13 cellular contexts compared by ENCODE assay signal in genomic region chr6:119284861-119285521, GRCh38.
A peak's percentile ranks its signal among the peaks of the same experiment; 100 is the strongest.
DNase-seq lines count a peak whose midpoint lies in the region; ATAC-seq, FAIRE-seq and TF ChIP-seq lines count a peak whose summit lies in the region.
"Had no signal": no experiment of that assay in that cellular context is flagged by ENCODE, and none has a peak within 500 bp of the region (broad histone marks: within the 10 kb centered on the region; RNA-seq: fewer than 3 reads in every experiment).

No MANE protein-coding gene starts in this region.

- no peak overlapping the region for H2AFZ ChIP-seq in keratinocyte (ENCODE audit: control insufficient read depth, low read length)

- no peak overlapping the region for H3K27ac Mint-ChIP-seq in activated CD4-positive, alpha-beta memory T cell treated with anti-CD3 and anti-CD28 coated beads, Interleukin-2, amount 10 ng/mL, durations not matched to agents 7 days and 5 days
- H3K27ac Mint-ChIP-seq: activated naive CD8-positive, alpha-beta T cell had no signal

- H3K9me3 ChIP-seq in keratinocyte (ENCODE audit: control insufficient read depth, low read depth, low read length): no peaks in the 10 kb centered on the region
- H3K9me3 ChIP-seq: A549, SJSA1 had no signal

- H4K20me1 ChIP-seq in keratinocyte (ENCODE audit: control insufficient read depth, extremely low read depth, insufficient read depth, low read length): no peaks in the 10 kb centered on the region

- no peak overlapping the region for H3K4me3 Mint-ChIP-seq in activated CD4-positive, alpha-beta memory T cell treated with anti-CD3 and anti-CD28 coated beads, Interleukin-2, amount 10 ng/mL, durations not matched to agents 7 days and 5 days
- H3K4me3 Mint-ChIP-seq: activated naive CD8-positive, alpha-beta T cell; nephron had no signal

- H3K36me3 ChIP-seq in keratinocyte (ENCODE audit: control insufficient read depth in 2 of 2, extremely low read depth in 1 of 2, insufficient read depth in 2 of 2, low read length in 2 of 2): peaks cover 2 to 3% of the 10 kb centered on the region in 2 experiments
- H3K36me3 ChIP-seq: SJSA1 had no signal

- dilution Hi-C loops in keratinocyte (cut with MboI; ENCODE audit: extremely low pct_ligation_motif_present, low sequenced_read_pairs): no loop called here

- H3K79me2 ChIP-seq in keratinocyte (ENCODE audit: control insufficient read depth, insufficient read depth, low read length): no peaks in the 10 kb centered on the region

- no peak overlapping the region for H3K4me3 ChIP-seq in keratinocyte (ENCODE audit: control insufficient read depth in 2 of 3, extremely low read depth in 1 of 3, insufficient read depth in 2 of 3, low read depth in 1 of 3, low read length in 3 of 3)
- H3K4me3 ChIP-seq: A549, SJSA1 had no signal

- no peak overlapping the region for H3K4me2 ChIP-seq in keratinocyte (ENCODE audit: control insufficient read depth, extremely low read depth, insufficient read depth, low read depth, low read length)
- H3K4me2 ChIP-seq: A549 had no signal

- CTCF ChIA-PET in activated CD4-positive, alpha-beta memory T cell treated with anti-CD3 and anti-CD28 coated beads, Interleukin-2, amount 10 ng/mL, durations not matched to agents 7 days and 5 days (lab: Charles Lee): no interaction called here

- no peak for ATAC-seq in GM18867 (IDR thresholded peaks at IDR 0.05; ENCODE audit: unreplicated experiment)
- no peak for ATAC-seq in HG03039 (IDR thresholded peaks at IDR 0.05; ENCODE audit: unreplicated experiment)

- H3K4me1 Mint-ChIP-seq in activated CD4-positive, alpha-beta memory T cell treated with anti-CD3 and anti-CD28 coated beads, Interleukin-2, amount 10 ng/mL, durations not matched to agents 7 days and 5 days: peaks cover 4% of the 10 kb centered on the region

- H3K9ac ChIP-seq in keratinocyte (ENCODE audit: control insufficient read depth, extremely low read depth, insufficient read depth, low read length): no peak overlapping the region

- no peak for FAIRE-seq in keratinocyte (lab: Jason Lieb, UNC)
- no peak for FAIRE-seq in GM12892 (lab: Jason Lieb, UNC)
- FAIRE-seq: A549 had no signal

- peaks cover 35% of the 10 kb centered on the region for H3K36me3 Mint-ChIP-seq in activated CD4-positive, alpha-beta memory T cell treated with anti-CD3 and anti-CD28 coated beads, Interleukin-2, amount 10 ng/mL, durations not matched to agents 7 days and 5 days (ENCODE audit: low read depth)

- H3K27me3 ChIP-seq in keratinocyte (ENCODE audit: control insufficient read depth, extremely low read depth, insufficient read depth, low read length): no peaks in the 10 kb centered on the region
- H3K27me3 ChIP-seq: SJSA1 had no signal

- POLR2A ChIA-PET in activated CD4-positive, alpha-beta memory T cell treated with anti-CD3 and anti-CD28 coated beads, Interleukin-2, amount 10 ng/mL, durations not matched to agents 7 days and 5 days (lab: Charles Lee): no interaction called here

- TF ChIP-seq CTCF in keratinocyte (optimal IDR thresholded peaks at IDR 0.05 in 1 of 3, IDR thresholded peaks at IDR 0.05 in 1 of 3, conservative IDR thresholded peaks at IDR 0.05 in 1 of 3; ENCODE audit: extremely low read depth in 1 of 3, insufficient read depth in 2 of 3, low read length in 3 of 3): peak; percentile 29 to 37 (median 29)

- peaks cover 2% of the 10 kb centered on the region for H3K9me1 ChIP-seq in keratinocyte (ENCODE audit: control insufficient read depth, extremely low read depth, insufficient read depth, low read length)

- no peaks in the 10 kb centered on the region for H3K9me3 Mint-ChIP-seq in activated CD4-positive, alpha-beta memory T cell treated with anti-CD3 and anti-CD28 coated beads, Interleukin-2, amount 10 ng/mL, durations not matched to agents 7 days and 5 days
- H3K9me3 Mint-ChIP-seq: nephron had no signal

- DNase-seq in DMS53 (lab: John Stamatoyannopoulos, UW): peak; percentile 48
- no peak for DNase-seq in DMS53 treated with DMSO at 0.1 percent for 48 hours (lab: John Stamatoyannopoulos, UW; ENCODE audit: unreplicated experiment)
- peak; percentile 11 for DNase-seq in HT-29 (ENCODE audit: low spot score)
- DNase-seq in activated CD4-positive, alpha-beta memory T cell treated with anti-CD3 and anti-CD28 coated beads, Interleukin-2, amount 10 ng/mL, durations not matched to agents 7 days and 5 days: peak; percentile 27
- DNase-seq in keratinocyte (ENCODE audit: low read depth, low spot score): no peak
- DNase-seq in GM12892 (ENCODE audit: insufficient read length): no peak
- DNase-seq: foreskin melanocyte had no signal

- TF ChIP-seq POLR2A in GM12892 (IDR thresholded peaks at IDR 0.05; ENCODE audit: low read depth, low read length): no peak

- H3K27me3 Mint-ChIP-seq in activated CD4-positive, alpha-beta memory T cell treated with anti-CD3 and anti-CD28 coated beads, Interleukin-2, amount 10 ng/mL, durations not matched to agents 7 days and 5 days: no peaks in the 10 kb centered on the region
- H3K27me3 Mint-ChIP-seq: activated naive CD8-positive, alpha-beta T cell had no signal

- no peaks in the 10 kb centered on the region for H3K4me1 ChIP-seq in keratinocyte (ENCODE audit: control insufficient read depth, extremely low read depth, insufficient read depth, low read length)
- H3K4me1 ChIP-seq: A549, SJSA1 had no signal

- no peak overlapping the region for H3K27ac ChIP-seq in keratinocyte (ENCODE audit: control insufficient read depth, insufficient read depth, low read length)
- H3K27ac ChIP-seq: A549, SJSA1 had no signal

Comparison
In these comparisons a context has a peak if more than half of its experiments do, and no peak if none do; other contexts are left out.
1. DNase-seq: peak in DMS53 (single experiment), HT-29 (single experiment) and activated CD4-positive, alpha-beta memory T cell treated with anti-CD3 and anti-CD28 coated beads, Interleukin-2, amount 10 ng/mL, durations not matched to agents 7 days and 5 days (single experiment); none in DMS53 treated with DMSO at 0.1 percent for 48 hours (single experiment), keratinocyte (single experiment) and GM12892 (single experiment).